ENCODE assay signal across 16 cellular contexts in the genomic region with DNA sequence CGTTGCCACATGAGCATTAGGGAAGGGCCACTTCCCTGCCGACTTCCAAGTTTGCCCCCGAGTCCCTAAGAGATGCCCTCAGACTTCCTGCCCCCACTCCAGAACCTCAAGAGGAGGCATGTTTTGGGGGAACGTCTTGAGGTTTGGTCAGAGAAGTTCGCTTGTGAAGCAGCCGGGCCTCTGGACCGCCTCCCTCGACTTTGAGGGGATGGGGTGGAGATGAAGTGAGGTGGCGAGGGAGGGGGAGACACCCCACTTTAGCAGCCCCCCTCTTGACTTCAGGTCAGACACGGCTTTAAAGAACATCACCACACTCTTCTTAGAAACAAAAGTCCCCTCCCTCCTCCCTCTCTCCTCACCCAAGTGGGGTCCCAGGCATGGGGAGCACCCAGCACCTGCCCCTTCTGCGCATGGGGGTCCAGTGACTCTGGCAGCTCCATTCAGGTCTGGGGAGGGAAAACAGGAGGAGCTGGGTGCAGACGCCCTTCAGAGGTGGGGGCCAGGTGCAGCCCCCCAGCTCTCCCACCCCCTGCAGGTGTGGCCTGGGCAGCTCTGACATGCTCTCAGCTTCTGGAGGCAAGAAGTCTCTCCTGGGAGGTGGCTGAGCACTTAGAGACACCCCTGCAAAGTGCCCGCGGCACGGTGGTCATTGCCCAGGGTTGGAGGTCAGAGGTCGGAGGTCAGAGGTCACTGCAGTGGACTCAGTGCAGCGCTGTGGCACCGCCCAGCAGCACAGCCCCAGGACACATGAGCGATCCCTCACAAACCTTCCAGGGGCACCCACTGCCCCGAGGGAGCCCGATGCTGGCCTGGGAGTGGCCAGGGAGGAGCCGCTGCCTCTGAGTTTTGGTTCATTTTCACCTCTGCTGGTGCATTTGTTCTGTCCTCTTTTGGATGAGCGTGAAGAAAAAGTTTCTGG.
"Had no signal": no experiment of that assay in that cellular context is flagged by ENCODE, and none has a peak within 500 bp of the region (broad histone marks: within the 10 kb centered on the region; RNA-seq: fewer than 3 reads in every experiment).

No MANE protein-coding gene starts in this region.

- H3K4me3 Mint-ChIP-seq: activated naive CD8-positive, alpha-beta T cell; activated T-cell treated with anti-CD3 and anti-CD28 coated beads, Interleukin-2, amount 50 U/mL, for 24 hours; dendritic cell treated with granulocyte-macrophage colony-stimulating factor and Interleukin-4, amounts not matched to agents 40 ng/mL and 50 ng/mL, for 4 days; effector memory CD8-positive, alpha-beta T cell; mesothelial cell of epicardium; stimulated activated effector memory CD8-positive, alpha-beta T cell treated with anti-CD3 and anti-CD28 coated beads, Interleukin-12 subunit alpha, Interleukin-12 subunit beta, amount 100 ng/mL, for 72 hours had no signal

- H3K4me1 Mint-ChIP-seq: stimulated activated effector memory CD8-positive, alpha-beta T cell treated with anti-CD3 and anti-CD28 coated beads, Interleukin-12 subunit alpha, Interleukin-12 subunit beta, amount 100 ng/mL, for 72 hours had no signal

- ATAC-seq: activated CD4-positive, CD25-positive, alpha-beta regulatory T cell treated with anti-CD3 and anti-CD28 coated beads, Interleukin-2, amount 50 U/mL, for 24 hours; effector memory CD8-positive, alpha-beta T cell; lower lobe of right lung; SK-N-SH treated with all-trans-retinoic acid at 6 μM for 48 hours; stimulated activated effector memory CD8-positive, alpha-beta T cell treated with anti-CD3 and anti-CD28 coated beads, Interleukin-12 subunit alpha, Interleukin-12 subunit beta, amount 100 ng/mL, for 72 hours had no signal

- H3K27ac Mint-ChIP-seq: activated naive CD8-positive, alpha-beta T cell; activated T-cell treated with anti-CD3 and anti-CD28 coated beads, Interleukin-2, amount 50 U/mL, for 24 hours; dendritic cell treated with granulocyte-macrophage colony-stimulating factor and Interleukin-4, amounts not matched to agents 40 ng/mL and 50 ng/mL, for 4 days; effector memory CD8-positive, alpha-beta T cell; mesothelial cell of epicardium; stimulated activated effector memory CD8-positive, alpha-beta T cell treated with anti-CD3 and anti-CD28 coated beads, Interleukin-12 subunit alpha, Interleukin-12 subunit beta, amount 100 ng/mL, for 72 hours had no signal

- H3K4me3 ChIP-seq: lower lobe of right lung, ovary had no signal

- H3K36me3 Mint-ChIP-seq: activated naive CD8-positive, alpha-beta T cell; mesothelial cell of epicardium; stimulated activated effector memory CD8-positive, alpha-beta T cell treated with anti-CD3 and anti-CD28 coated beads, Interleukin-12 subunit alpha, Interleukin-12 subunit beta, amount 100 ng/mL, for 72 hours had no signal

- H3K27me3 ChIP-seq: ovary had no signal

- H3K9me3 ChIP-seq: lower lobe of right lung, ovary had no signal

- H3K4me1 ChIP-seq: lower lobe of right lung had no signal

- FAIRE-seq: frontal cortex had no signal

- H3K27ac ChIP-seq: brain microvascular endothelial cell, epithelial cell of prostate, lower lobe of right lung, ovary had no signal

- H3K9me3 Mint-ChIP-seq: activated T-cell treated with anti-CD3 and anti-CD28 coated beads, Interleukin-2, amount 50 U/mL, for 24 hours; dendritic cell treated with granulocyte-macrophage colony-stimulating factor and Interleukin-4, amounts not matched to agents 40 ng/mL and 50 ng/mL, for 4 days; effector memory CD8-positive, alpha-beta T cell; stimulated activated effector memory CD8-positive, alpha-beta T cell treated with anti-CD3 and anti-CD28 coated beads, Interleukin-12 subunit alpha, Interleukin-12 subunit beta, amount 100 ng/mL, for 72 hours had no signal

- H3K36me3 ChIP-seq: brain microvascular endothelial cell, lower lobe of right lung, ovary had no signal

- DNase-seq: activated T-cell treated with anti-CD3 and anti-CD28 coated beads, Interleukin-2, amount 50 U/mL, for 24 hours; amygdala; brain microvascular endothelial cell; effector memory CD8-positive, alpha-beta T cell; lower lobe of right lung; T-helper 1 cell; T1000 had no signal
